Comparison of ENCODE assay signal across 15 cellular contexts in the genomic region with DNA sequence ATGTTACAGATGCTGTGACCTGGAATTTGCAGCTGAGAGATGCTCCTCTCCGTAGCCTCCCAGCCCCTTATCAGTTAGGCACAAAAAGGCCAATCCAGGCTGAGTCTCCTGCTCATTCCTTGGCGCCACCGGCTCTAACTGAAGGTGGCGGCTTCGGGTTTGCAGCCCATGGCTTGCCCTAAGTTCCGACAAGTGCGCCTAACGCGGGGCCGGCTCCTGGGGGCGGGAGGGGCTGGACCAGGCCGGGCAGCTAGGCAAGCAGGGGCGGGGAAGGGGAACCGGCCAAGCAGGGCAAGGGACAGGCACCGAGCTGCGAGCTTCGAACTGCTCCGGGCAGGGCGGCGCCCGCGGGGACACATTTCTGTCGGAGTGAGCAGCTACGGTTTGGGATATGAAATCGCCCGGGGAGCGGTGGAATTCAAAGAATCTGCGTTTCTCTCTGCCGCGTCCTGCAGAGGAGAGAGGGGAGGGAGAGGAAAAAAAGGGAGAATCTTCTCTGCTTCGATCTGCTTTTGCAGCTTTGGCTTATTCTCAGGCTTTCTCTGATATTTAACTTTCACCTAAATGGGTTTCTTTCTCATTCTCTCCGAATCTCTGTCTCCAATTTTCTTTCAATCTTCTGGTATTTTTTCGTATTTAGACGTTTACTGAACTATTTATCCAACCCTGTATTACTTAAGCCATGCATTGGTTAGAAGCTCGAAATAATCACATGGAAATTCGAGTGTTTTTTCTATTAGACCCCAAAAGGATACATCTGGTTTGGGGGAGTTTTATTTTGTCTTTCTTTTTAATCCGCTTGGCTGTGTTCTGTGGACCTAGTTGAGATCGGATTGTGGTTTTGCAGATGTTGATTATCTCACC. TPM values are rescaled to one million over a fixed set of nuclear protein-coding genes. Genes with fewer than 3 reads are reported as not detected.
DNase-seq lines count a peak whose midpoint lies in the region; ATAC-seq and TF ChIP-seq lines count a peak whose summit lies in the region.
"Had no signal": no experiment of that assay in that cellular context is flagged by ENCODE, and none has a peak within 500 bp of the region (broad histone marks: within the 10 kb centered on the region; RNA-seq: fewer than 3 reads in every experiment).

No MANE protein-coding gene starts in this region.

- no peak for TF ChIP-seq POLR2A in esophagus muscularis mucosa (IDR thresholded peaks at IDR 0.05; ENCODE audit: low read depth)

- TF ChIP-seq CTCF in WTC11 (IDR thresholded peaks at IDR 0.05) (no peak), esophagus muscularis mucosa (IDR thresholded peaks at IDR 0.05) (no peak)

- H3K9me3 Mint-ChIP-seq in WTC11 = no peaks in the 10 kb centered on the region
- H3K9me3 Mint-ChIP-seq: activated naive CD4-positive, alpha-beta T cell treated with anti-CD3 and anti-CD28 coated beads, Interleukin-2, amount 50 U/mL, for 72 hours had no signal

- no peak overlapping the region for H3K27ac Mint-ChIP-seq in WTC11

- H3K27ac ChIP-seq in esophagus muscularis mucosa (replicated peaks in 1 of 4) = no peak overlapping the region
- H3K27ac ChIP-seq: SJSA1 had no signal

- H3K36me3 Mint-ChIP-seq in WTC11 = no peaks in the 10 kb centered on the region

- peak overlapping the region; percentile 23 for H3K4me3 Mint-ChIP-seq in WTC11

- peaks cover 7 to 48% (median 31%) of the 10 kb centered on the region in 4 donors for H3K4me1 ChIP-seq in esophagus muscularis mucosa

- H3K27me3 ChIP-seq in H7 (ENCODE audit: control insufficient read depth, insufficient read depth, low read length) (peaks cover 100% of the 10 kb centered on the region), esophagus muscularis mucosa (peaks cover 10 to 100% (median 93%) of the 10 kb centered on the region in 4 donors)
- H3K27me3 ChIP-seq: SJSA1 had no signal

- POLR2A ChIA-PET in WTC11 (lab: Charles Lee) = interaction anchor here (0.5 to 1.6 kb wide), 5 partner anchors 14 to 102 kb away, joined by 3 to 4 read pairs (median 4); partner anchors contain the start of gene HOXC13

- peaks cover 100% of the 10 kb centered on the region for H3K27me3 Mint-ChIP-seq in WTC11 (ENCODE audit: low read depth)

- H3K36me3 ChIP-seq in H7 (replicated peaks; ENCODE audit: control insufficient read depth, insufficient read depth, low read length) = no peaks in the 10 kb centered on the region
- no peaks in the 10 kb centered on the region for H3K36me3 ChIP-seq in esophagus muscularis mucosa

- intact Hi-C loops in esophagus muscularis mucosa (cut with DNase I) = no loop called here

- DNase-seq in AG08396 (ENCODE audit: low spot score) (peak; percentile 60), H7 (peak; percentile 83), WTC11 (ENCODE audit: low spot score) (peak; percentile 81), left lobe of liver (ENCODE audit: low spot score) (no peak), NCI-H1436 (lab: John Stamatoyannopoulos, UW) (no peak), esophagus muscularis mucosa (ENCODE audit: extremely low spot score) (no peak)
- DNase-seq: activated CD4-positive, alpha-beta T cell treated with anti-CD3 and anti-CD28 coated beads for 48 hours; NCI-H748 treated with DMSO at 0.1 percent for 48 hours; right cardiac atrium had no signal

- H3K9me3 ChIP-seq in esophagus muscularis mucosa = no peaks in the 10 kb centered on the region
- H3K9me3 ChIP-seq: SJSA1 had no signal

- peaks cover 28% of the 10 kb centered on the region for H3K4me1 Mint-ChIP-seq in WTC11

- ATAC-seq in WTC11 (peak; percentile 21), left lobe of liver (peak; percentile 47), GM19455 (IDR thresholded peaks at IDR 0.05; ENCODE audit: unreplicated experiment) (no peak), GM21737 (IDR thresholded peaks at IDR 0.05; ENCODE audit: unreplicated experiment) (no peak)
- ATAC-seq: activated naive CD4-positive, alpha-beta T cell treated with anti-CD3 and anti-CD28 coated beads, Interleukin-2, amount 50 U/mL, for 72 hours; right cardiac atrium had no signal

- H3K4me3 ChIP-seq in H7 (ENCODE audit: insufficient read depth, low read depth, low read length) (no peak overlapping the region), esophagus muscularis mucosa (no peak overlapping the region)
- H3K4me3 ChIP-seq: SJSA1 had no signal

- no peak for TF ChIP-seq EP300 in esophagus muscularis mucosa (IDR thresholded peaks at IDR 0.05)

- WGBS in esophagus muscularis mucosa = 10% methylated on average over 24 of the region's 38 CpGs

- CTCF ChIA-PET in WTC11 (lab: Charles Lee) = interaction anchor here (0.6 to 4.9 kb wide), 16 partner anchors 8 to 728 kb away, joined by 3 to 26 read pairs (median 5); partner anchors contain the start of genes HOXC10 and HOXC5

TF ChIP-seq in WTC11, 78 proteins besides CTCF, POLR2A, EP300 and RAD21:
- TF ChIP-seq TEAD4 (CRISPR knock-in tag; IDR thresholded peaks at IDR 0.05) (peak; percentile 58; the same call in 1 of the 2 replicates), STAT6 (CRISPR knock-in tag; conservative IDR thresholded peaks at IDR 0.05; ENCODE audit: low read depth) (no peak), TEAD1 (CRISPR knock-in tag; IDR thresholded peaks at IDR 0.05) (peak; percentile 38; the same call in 1 of the 2 replicates)

RNA-seq across cellular contexts. Expression of gene HOXC12, which starts 1.6 kb away (rescaled TPM):
- total RNA-seq in H7 (2014; rRNA removed; shearing (Covaris generic)) = not detected in 2 replicates
- total RNA-seq in WTC11 (2021) = not detected in 3 replicates
- total RNA-seq in left lobe of liver = not detected
- total RNA-seq in esophagus muscularis mucosa = not detected
- total RNA-seq: activated naive CD4-positive, alpha-beta T cell treated with anti-CD3 and anti-CD28 coated beads, Interleukin-2, amount 50 U/mL, for 72 hours; mucosa of gallbladder; right cardiac atrium; temporal lobe had no signal

RNA-seq across cellular contexts. Expression of gene HOXC13, which starts 14.5 kb away (rescaled TPM):
- total RNA-seq in H7 (2014; rRNA removed; shearing (Covaris generic)) = not detected in 2 replicates
- 0.09 TPM in 1 of 3 replicates, not detected in the others for total RNA-seq in WTC11 (2021)
- total RNA-seq in left lobe of liver = not detected
- not detected for total RNA-seq in esophagus muscularis mucosa
- total RNA-seq: activated naive CD4-positive, alpha-beta T cell treated with anti-CD3 and anti-CD28 coated beads, Interleukin-2, amount 50 U/mL, for 72 hours; mucosa of gallbladder; right cardiac atrium; temporal lobe had no signal

RNA-seq across cellular contexts. Expression of gene HOXC11, which starts 19.8 kb away (rescaled TPM):
- not detected in 2 replicates for total RNA-seq in H7 (2014; rRNA removed; shearing (Covaris generic))
- total RNA-seq in WTC11 (2021) = not detected in 3 replicates
- not detected for total RNA-seq in left lobe of liver
- total RNA-seq in esophagus muscularis mucosa = not detected
- total RNA-seq: activated naive CD4-positive, alpha-beta T cell treated with anti-CD3 and anti-CD28 coated beads, Interleukin-2, amount 50 U/mL, for 72 hours; mucosa of gallbladder; right cardiac atrium; temporal lobe had no signal

RNA-seq across cellular contexts. Expression of gene HOTAIR, which starts 21.7 kb away (rescaled TPM):
- total RNA-seq in H7 (2014; rRNA removed; shearing (Covaris generic)) = not detected in 2 replicates
- total RNA-seq in WTC11 (2021) = not detected in 3 replicates
- not detected for total RNA-seq in left lobe of liver
- not detected for total RNA-seq in esophagus muscularis mucosa
- total RNA-seq: activated naive CD4-positive, alpha-beta T cell treated with anti-CD3 and anti-CD28 coated beads, Interleukin-2, amount 50 U/mL, for 72 hours; mucosa of gallbladder; right cardiac atrium; temporal lobe had no signal

RNA-seq across cellular contexts. Expression of gene HOXC10, which starts 31.8 kb away (rescaled TPM):
- total RNA-seq in H7 (2014; rRNA removed; shearing (Covaris generic)) = not detected in 2 replicates
- total RNA-seq in WTC11 (2021) (0.09 TPM in 1 of 3 replicates, not detected in the others), left lobe of liver (0.33 TPM), esophagus muscularis mucosa (not detected)
- total RNA-seq: activated naive CD4-positive, alpha-beta T cell treated with anti-CD3 and anti-CD28 coated beads, Interleukin-2, amount 50 U/mL, for 72 hours; mucosa of gallbladder; right cardiac atrium; temporal lobe had no signal

Comparison
In these comparisons a context has a peak if more than half of its experiments do, and no peak if none do; other contexts are left out.
1. DNase-seq: peak in AG08396 (single experiment), H7 (single experiment) and WTC11 (single experiment); none in left lobe of liver (single experiment), NCI-H1436 (single experiment) and esophagus muscularis mucosa (single experiment).
2. ATAC-seq: peak in WTC11 (single experiment) and left lobe of liver (single experiment); none in GM19455 (single experiment) and GM21737 (single experiment).